ENCODE assay signal across 24 cellular contexts in genomic region chr4:111174331-111174730, GRCh38.
"Had no signal": no experiment of that assay in that cellular context is flagged by ENCODE, and none has a peak within 500 bp of the region (broad histone marks: within the 10 kb centered on the region; RNA-seq: fewer than 3 reads in every experiment).

No MANE protein-coding gene starts in this region.

- H3K4me1 ChIP-seq: adrenal gland, body of pancreas, testis, uterus had no signal

- H3K4me3 ChIP-seq: adrenal gland, body of pancreas, cardiac muscle cell, smooth muscle cell, testis, uterus had no signal

- H3K27me3 ChIP-seq: adrenal gland, body of pancreas, cardiac muscle cell, testis, uterus had no signal

- H3K36me3 ChIP-seq: adrenal gland, cardiac muscle cell, uterus had no signal

- ATAC-seq: activated CD4-positive, alpha-beta T cell treated with anti-CD3 and anti-CD28 coated beads for 36 hours; activated T-helper 17 cell treated with anti-CD3 and anti-CD28 coated beads, Interleukin-2, amount 50 U/mL, for 72 hours; body of pancreas; left cardiac atrium; natural killer cell; sciatic nerve; stimulated activated naive B cell treated with anti-CD40 and anti-IgM and Interleukin-4, amounts not matched to agents 10 μg/mL and 1 μg/mL and 100 μg/mL, for 72 hours had no signal

- H3K27ac ChIP-seq: adrenal gland, body of pancreas, cardiac muscle cell, testis, uterus had no signal

- H3K9me3 ChIP-seq: adrenal gland, body of pancreas, testis, uterus had no signal

- DNase-seq: activated B cell treated with CpG ODN at 0.5 μM for 24 hours; activated CD4-positive, alpha-beta T cell treated with anti-CD3 and anti-CD28 coated beads for 36 hours; activated CD4-positive, alpha-beta T cell treated with anti-CD3 and anti-CD28 coated beads, Interleukin-2, amount 50 U/mL, for 4 hours; activated CD8-positive, alpha-beta memory T cell treated with anti-CD3 and anti-CD28 coated beads for 24 hours; activated CD8-positive, alpha-beta memory T cell treated with anti-CD3 and anti-CD28 coated beads, Interleukin-2, amount 50 U/mL, for 4 hours; activated T-cell treated with anti-CD3 and anti-CD28 coated beads, Interleukin-2, amount 50 U/mL, for 24 hours; adrenal gland; body of pancreas; erythroblast; head of caudate nucleus; islet precursor cell; left cardiac atrium; midbrain; natural killer cell; stimulated activated CD4-positive, alpha-beta T cell treated with anti-CD3 and anti-CD28 coated beads, Interleukin-15, amount 100 ng/mL, for 24 hours; stimulated activated CD8-positive, alpha-beta memory T cell treated with anti-CD3 and anti-CD28 coated beads, Interleukin-4, amount 100 ng/mL, for 48 hours; stimulated activated naive B cell treated with anti-CD40 and anti-IgM and Interleukin-4, amounts not matched to agents 10 μg/mL and 1 μg/mL and 100 μg/mL, for 72 hours; testis; trophoblast cell; uterus had no signal
